Comparison of ENCODE assay signal across 8 cellular contexts in genomic region chr4:105196523-105197145, GRCh38. TPM values are rescaled to one million over a fixed set of nuclear protein-coding genes. Genes with fewer than 3 reads are reported as not detected.
DNase-seq lines count a peak whose midpoint lies in the region; ATAC-seq, FAIRE-seq and TF ChIP-seq lines count a peak whose summit lies in the region.

No MANE protein-coding gene starts in this region.

- CTCF ChIA-PET in A549 (lab: Yijun Ruan, JAX): interaction anchor here (0.9 kb wide), 1 partner anchor 16 kb away, joined by 3 read pairs; no protein-coding TSS in a partner anchor

- no peak for TF ChIP-seq RAD21 in A549 (conservative IDR thresholded peaks at IDR 0.05 in 1 of 2, IDR thresholded peaks at IDR 0.05 in 1 of 2)

- H3K9me3 ChIP-seq in A549: no peaks in the 10 kb centered on the region
- no peaks in the 10 kb centered on the region for H3K9me3 ChIP-seq in heart right ventricle

- H3K27ac ChIP-seq in A549 (no peak overlapping the region), heart right ventricle (peak overlapping the region in 2 of 10 donors; percentile 1 to 75)

- peaks cover 25% of the 10 kb centered on the region; the same call in 2 of the 3 replicates for H3K4me1 ChIP-seq in A549
- H3K4me1 ChIP-seq in heart right ventricle: peaks cover 2 to 73% (median 50%) of the 10 kb centered on the region in 9 donors

- TF ChIP-seq EP300 in A549 (IDR thresholded peaks at IDR 0.05): no peak

- no peak for FAIRE-seq in A549 (lab: Jason Lieb, UNC)

- peaks cover 0 to 16% (median 0%) of the 10 kb centered on the region in 9 donors for H3K36me3 ChIP-seq in heart right ventricle

- TF ChIP-seq CTCF in A549 (IDR thresholded peaks at IDR 0.05) (no peak), heart right ventricle (IDR thresholded peaks at IDR 0.05) (peak in 6 of 9 donors; percentile 11 to 42 (median 26))

- H3K4me3 ChIP-seq in A549 (no peak overlapping the region), heart right ventricle (no peak overlapping the region)

- WGBS in A549 (ENCODE audit: missing lambda C conversion rate): 71% methylated on average over 5 of the region's 5 CpGs
- WGBS in heart right ventricle, 2 donors: 45 to 51% methylated on average over 5 of the region's 5 CpGs

- POLR2A ChIA-PET in A549 (lab: Yijun Ruan, JAX): no interaction called here

- peak in 1 of 2 experiments; percentile 44; a peak in 1 of 6 replicates for ATAC-seq in A549
- ATAC-seq in GM19463 (IDR thresholded peaks at IDR 0.05; ENCODE audit: unreplicated experiment): peak; percentile 25
- peak in 6 of 8 donors; percentile 38 to 65 (median 53) for ATAC-seq in heart right ventricle
- no peak for ATAC-seq in HG03097 (IDR thresholded peaks at IDR 0.05; ENCODE audit: low FRiP score, unreplicated experiment)
- ATAC-seq in HG02970 (IDR thresholded peaks at IDR 0.05; ENCODE audit: low FRiP score, unreplicated experiment): no peak
- no peak for ATAC-seq in HG02840 (IDR thresholded peaks at IDR 0.05; ENCODE audit: low FRiP score, unreplicated experiment)

- no peak for TF ChIP-seq POLR2A in A549 (IDR thresholded peaks at IDR 0.05; ENCODE audit: low read length)

- DNase-seq in A549 (ENCODE audit: low read depth in 1 of 2, low spot score in 1 of 2): peak; percentile 1 to 6
- DNase-seq in OCI-M1 (lab: John Stamatoyannopoulos, UW): peak; percentile 78
- no peak for DNase-seq in heart right ventricle
- no peak for DNase-seq in DMS79 (lab: John Stamatoyannopoulos, UW)

- no peaks in the 10 kb centered on the region for H3K27me3 ChIP-seq in heart right ventricle

- intact Hi-C loops in heart right ventricle (cut with DNase I): loop anchor here in 1 of 10 donors (5.0 kb wide), 1 partner anchor 49 kb away; the partner anchor contains the start of gene TET2

- H3K4me2 ChIP-seq in A549: no peak overlapping the region

TF ChIP-seq in A549, 52 proteins besides CTCF, POLR2A, EP300 and RAD21:
- TF ChIP-seq MAX (IDR thresholded peaks at IDR 0.05) (no peak), TFCP2L1 (CRISPR knock-in tag; IDR thresholded peaks at IDR 0.05) (no peak), USF2 (IDR thresholded peaks at IDR 0.05) (no peak), PBX3 (IDR thresholded peaks at IDR 0.05) (no peak), HDAC2 (IDR thresholded peaks at IDR 0.05) (no peak), BHLHE40 (IDR thresholded peaks at IDR 0.05; ENCODE audit: low read depth, low read length) (no peak), NFE2L2 (conservative IDR thresholded peaks at IDR 0.05; ENCODE audit: low read length) (no peak), NPAS2 (CRISPR knock-in tag; IDR thresholded peaks at IDR 0.05; ENCODE audit: borderline replicate concordance) (no peak), ZC3H11A (IDR thresholded peaks at IDR 0.05) (no peak), RNF2 (IDR thresholded peaks at IDR 0.05; ENCODE audit: borderline replicate concordance, low read depth) (no peak), JUN (IDR thresholded peaks at IDR 0.05) (no peak), RCOR1 (IDR thresholded peaks at IDR 0.05; ENCODE audit: low read depth, low read length) (no peak)
- TF ChIP-seq, protein P1, sequence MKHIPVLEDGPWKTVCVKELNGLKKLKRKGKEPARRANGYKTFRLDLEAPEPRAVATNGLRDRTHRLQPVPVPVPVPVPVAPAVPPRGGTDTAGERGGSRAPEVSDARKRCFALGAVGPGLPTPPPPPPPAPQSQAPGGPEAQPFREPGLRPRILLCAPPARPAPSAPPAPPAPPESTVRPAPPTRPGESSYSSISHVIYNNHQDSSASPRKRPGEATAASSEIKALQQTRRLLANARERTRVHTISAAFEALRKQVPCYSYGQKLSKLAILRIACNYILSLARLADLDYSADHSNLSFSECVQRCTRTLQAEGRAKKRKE (CRISPR knock-in tag; IDR thresholded peaks at IDR 0.05; ENCODE audit: low read depth): no peak
- TF ChIP-seq, protein P2, sequence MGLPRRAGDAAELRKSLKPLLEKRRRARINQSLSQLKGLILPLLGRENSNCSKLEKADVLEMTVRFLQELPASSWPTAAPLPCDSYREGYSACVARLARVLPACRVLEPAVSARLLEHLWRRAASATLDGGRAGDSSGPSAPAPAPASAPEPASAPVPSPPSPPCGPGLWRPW (IDR thresholded peaks at IDR 0.05): no peak

RNA-seq across cellular contexts. Expression of gene TET2, which starts 50.0 kb away (rescaled TPM):
- polyA plus RNA-seq in A549 (2011; rRNA removed): 6.6 and 7.1 TPM in 2 replicates
- 1.1 and 1.2 TPM in 2 replicates for polyA plus RNA-seq in A549 (2012; cell fraction: cytosol; rRNA removed)
- polyA plus RNA-seq in A549 (2012; cell fraction: nucleus; rRNA removed): 1.0 and 1.1 TPM in 2 replicates
- polyA plus RNA-seq in A549 (2017; fragmentation: RNase III; extraction: RNeasy Plus Mini Kit Qiagen cat#74134 plus additional on column Dnase treatment): 2.2 TPM in 3 replicates
- polyA minus RNA-seq in A549 (2011; rRNA and poly(A)+ RNA removed): 15.9 and 21.1 TPM in 2 replicates
- total RNA-seq in heart right ventricle: 10 to 100 TPM; 12.1 to 20.6 (median 17.0) TPM
- 1 to 10 TPM; 1.4 to 3.9 TPM for polyA plus RNA-seq in heart right ventricle

Comparison
In these comparisons a context has a peak if more than half of its experiments do, and no peak if none do; other contexts are left out.
1. ATAC-seq: peak in GM19463 (single experiment) and heart right ventricle (6 of 8); none in HG03097 (single experiment), HG02970 (single experiment) and HG02840 (single experiment).
2. DNase-seq: peak in A549 (2 of 2) and OCI-M1 (single experiment); none in heart right ventricle (0 of 2) and DMS79 (single experiment).